ENCODE assay signal across 15 cellular contexts in genomic region chr5:33788922-33789321, GRCh38.
DNase-seq lines count a peak whose midpoint lies in the region; ATAC-seq and TF ChIP-seq lines count a peak whose summit lies in the region.
"Had no signal": no experiment of that assay in that cellular context is flagged by ENCODE, and none has a peak within 500 bp of the region (broad histone marks: within the 10 kb centered on the region; RNA-seq: fewer than 3 reads in every experiment).

No MANE protein-coding gene starts in this region.

- no peaks in the 10 kb centered on the region for H3K36me3 Mint-ChIP-seq in stimulated activated memory B cell treated with anti-CD40 and anti-IgM and Interleukin-4, amounts not matched to agents 10 μg/mL and 1 μg/mL and 100 μg/mL, for 72 hours

- DNase-seq in AG09319 (ENCODE audit: extremely low read depth, low read depth) (peak; percentile 84), M059J (ENCODE audit: low read depth) (peak; percentile 98), cardiac fibroblast (ENCODE audit: low read depth in 2 of 2) (peak; percentile 80 to 100), NCI-H510A (lab: John Stamatoyannopoulos, UW) (no peak), NCI-H2081 treated with DMSO at 0.1 percent for 48 hours (lab: John Stamatoyannopoulos, UW) (no peak)
- DNase-seq: activated CD4-positive, alpha-beta T cell treated with anti-CD3 and anti-CD28 coated beads for 1 hour; Caco-2; colonic mucosa; head of caudate nucleus; midbrain; upper lobe of left lung had no signal

- 90 to 94% methylated on average over 2 to 3 of the region's 3 CpGs for WGBS in mesodermal cell (ENCODE audit: insufficient coverage in 2 of 2), 2 experiments

- H3K27ac Mint-ChIP-seq in stimulated activated memory B cell treated with anti-CD40 and anti-IgM and Interleukin-4, amounts not matched to agents 10 μg/mL and 1 μg/mL and 100 μg/mL, for 72 hours: no peak overlapping the region
- H3K27ac Mint-ChIP-seq: activated T-helper 17 cell treated with anti-CD3 and anti-CD28 coated beads, Interleukin-2, amount 50 U/mL, for 72 hours had no signal

- peaks cover under 1% of the 10 kb centered on the region for H3K27me3 Mint-ChIP-seq in stimulated activated memory B cell treated with anti-CD40 and anti-IgM and Interleukin-4, amounts not matched to agents 10 μg/mL and 1 μg/mL and 100 μg/mL, for 72 hours

- peak overlapping the region; percentile 71 for H3K27ac ChIP-seq in mesodermal cell (ENCODE audit: low read depth, low read length, severe bottlenecking)
- H3K27ac ChIP-seq: colonic mucosa, upper lobe of left lung had no signal

- H3K4me1 ChIP-seq in mesodermal cell (ENCODE audit: control insufficient read depth, insufficient read depth, low read length, poor library complexity, severe bottlenecking): peaks cover 13% of the 10 kb centered on the region
- H3K4me1 ChIP-seq: Caco-2, colonic mucosa, upper lobe of left lung had no signal

- peaks cover 4% of the 10 kb centered on the region for H3K36me3 ChIP-seq in mesodermal cell (ENCODE audit: control insufficient read depth, insufficient read depth, low read length)
- H3K36me3 ChIP-seq: colonic mucosa, upper lobe of left lung had no signal

- H3K9me3 Mint-ChIP-seq in stimulated activated memory B cell treated with anti-CD40 and anti-IgM and Interleukin-4, amounts not matched to agents 10 μg/mL and 1 μg/mL and 100 μg/mL, for 72 hours: peaks cover 3% of the 10 kb centered on the region

- H3K4me3 Mint-ChIP-seq in stimulated activated memory B cell treated with anti-CD40 and anti-IgM and Interleukin-4, amounts not matched to agents 10 μg/mL and 1 μg/mL and 100 μg/mL, for 72 hours: no peak overlapping the region
- H3K4me3 Mint-ChIP-seq: activated T-helper 17 cell treated with anti-CD3 and anti-CD28 coated beads, Interleukin-2, amount 50 U/mL, for 72 hours had no signal

- TF ChIP-seq CTCF in AG09319 (IDR thresholded peaks at IDR 0.05; ENCODE audit: low read depth, low read length): no peak
- TF ChIP-seq CTCF in cardiac fibroblast (IDR thresholded peaks at IDR 0.05; ENCODE audit: low read depth, low read length): no peak

- H3K4me3 ChIP-seq in cardiac fibroblast (replicated peaks in 1 of 2; ENCODE audit: low read depth in 2 of 2, low read length in 2 of 2) (no peak overlapping the region), mesodermal cell (ENCODE audit: extremely low read depth, insufficient read depth, low read length, poor library complexity, severe bottlenecking) (no peak overlapping the region)
- H3K4me3 ChIP-seq: colonic mucosa, upper lobe of left lung had no signal

- ATAC-seq in stimulated activated memory B cell treated with anti-CD40 and anti-IgM and Interleukin-4, amounts not matched to agents 10 μg/mL and 1 μg/mL and 100 μg/mL, for 72 hours: no peak
- no peak for ATAC-seq in HG02970 (IDR thresholded peaks at IDR 0.05; ENCODE audit: low FRiP score, unreplicated experiment)
- ATAC-seq: activated T-helper 17 cell treated with anti-CD3 and anti-CD28 coated beads, Interleukin-2, amount 50 U/mL, for 72 hours had no signal

- no peaks in the 10 kb centered on the region for H3K4me1 Mint-ChIP-seq in stimulated activated memory B cell treated with anti-CD40 and anti-IgM and Interleukin-4, amounts not matched to agents 10 μg/mL and 1 μg/mL and 100 μg/mL, for 72 hours
- H3K4me1 Mint-ChIP-seq: activated T-helper 17 cell treated with anti-CD3 and anti-CD28 coated beads, Interleukin-2, amount 50 U/mL, for 72 hours had no signal

- H3K9me3 ChIP-seq in mesodermal cell (ENCODE audit: control insufficient read depth, low read length): no peaks in the 10 kb centered on the region
- H3K9me3 ChIP-seq: Caco-2, colonic mucosa, upper lobe of left lung had no signal

Comparison
In these comparisons a context has a peak if more than half of its experiments do, and no peak if none do; other contexts are left out.
1. DNase-seq: peak in AG09319 (single experiment), M059J (single experiment) and cardiac fibroblast (2 of 2); none in NCI-H510A (single experiment) and NCI-H2081 treated with DMSO at 0.1 percent for 48 hours (single experiment).